In the genomic region with DNA sequence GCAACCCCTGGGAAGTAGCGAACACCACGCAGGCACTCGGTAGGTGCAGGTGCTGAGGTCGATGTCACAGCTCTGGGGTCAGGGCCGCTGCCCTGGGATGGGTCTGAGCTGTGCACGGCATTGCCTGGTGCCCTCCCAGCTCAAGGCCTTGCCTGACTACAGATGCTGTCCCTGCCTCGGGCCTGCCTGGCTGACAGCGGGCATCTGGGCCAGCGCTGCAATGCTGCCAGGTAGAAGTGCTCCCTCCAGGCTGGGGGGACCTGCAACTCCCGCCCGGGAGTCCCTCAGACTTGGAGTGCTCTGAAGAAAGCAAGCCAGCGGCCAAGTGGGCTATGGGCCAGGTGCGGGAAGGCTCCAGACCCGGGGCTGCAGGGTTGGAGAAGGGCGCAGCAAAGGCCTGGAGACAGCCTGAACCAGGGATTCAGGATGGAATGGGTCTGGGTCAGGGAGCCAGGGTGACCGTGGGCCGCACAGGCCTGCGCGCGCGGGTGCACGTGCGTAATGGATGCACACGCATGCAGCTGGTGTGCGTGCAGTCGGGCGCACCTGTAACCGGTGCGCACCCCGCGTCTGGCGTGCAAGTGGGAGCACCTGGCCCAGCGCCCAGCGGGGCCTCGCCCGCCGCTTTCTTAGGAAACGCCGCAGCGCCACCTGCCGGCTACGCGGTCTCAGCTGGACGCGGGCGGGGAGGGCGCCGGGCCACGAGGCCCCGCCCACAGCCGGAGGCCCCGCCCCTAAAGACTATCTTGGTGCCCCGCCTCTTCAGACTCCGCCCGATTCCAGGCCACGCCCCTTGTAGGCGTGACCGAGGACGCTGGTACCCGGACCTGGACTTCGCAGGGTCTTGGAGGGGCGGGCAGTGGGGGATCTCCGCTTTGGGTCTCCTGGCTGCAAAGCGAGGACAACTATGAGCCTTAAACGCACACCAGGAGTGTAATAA, we compare ENCODE assay signal across 1 cellular context.
TF ChIP-seq lines count a peak whose summit lies in the region.

No MANE protein-coding gene starts in this region.

TF ChIP-seq in HepG2, 621 proteins besides CTCF, POLR2A, EP300 and RAD21 (continued from another document and continues in another):
- TF ChIP-seq REPIN1 (CRISPR knock-in tag; IDR thresholded peaks at IDR 0.05; ENCODE audit: borderline replicate concordance, low read depth), result peak; percentile 50; the same call in 1 of the 2 replicates
- no peak for TF ChIP-seq EHMT2 (IDR thresholded peaks at IDR 0.05; ENCODE audit: borderline replicate concordance, low read depth, low read length)
- no peak for TF ChIP-seq GATAD1 (CRISPR knock-in tag; IDR thresholded peaks at IDR 0.05)
- TF ChIP-seq, protein P1, sequence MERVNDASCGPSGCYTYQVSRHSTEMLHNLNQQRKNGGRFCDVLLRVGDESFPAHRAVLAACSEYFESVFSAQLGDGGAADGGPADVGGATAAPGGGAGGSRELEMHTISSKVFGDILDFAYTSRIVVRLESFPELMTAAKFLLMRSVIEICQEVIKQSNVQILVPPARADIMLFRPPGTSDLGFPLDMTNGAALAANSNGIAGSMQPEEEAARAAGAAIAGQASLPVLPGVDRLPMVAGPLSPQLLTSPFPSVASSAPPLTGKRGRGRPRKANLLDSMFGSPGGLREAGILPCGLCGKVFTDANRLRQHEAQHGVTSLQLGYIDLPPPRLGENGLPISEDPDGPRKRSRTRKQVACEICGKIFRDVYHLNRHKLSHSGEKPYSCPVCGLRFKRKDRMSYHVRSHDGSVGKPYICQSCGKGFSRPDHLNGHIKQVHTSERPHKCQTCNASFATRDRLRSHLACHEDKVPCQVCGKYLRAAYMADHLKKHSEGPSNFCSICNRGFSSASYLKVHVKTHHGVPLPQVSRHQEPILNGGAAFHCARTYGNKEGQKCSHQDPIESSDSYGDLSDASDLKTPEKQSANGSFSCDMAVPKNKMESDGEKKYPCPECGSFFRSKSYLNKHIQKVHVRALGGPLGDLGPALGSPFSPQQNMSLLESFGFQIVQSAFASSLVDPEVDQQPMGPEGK (CRISPR knock-in tag; IDR thresholded peaks at IDR 0.05), result peak; percentile 48; the same call in 1 of the 2 replicates
- peak; percentile 59; the same call in 1 of the 2 replicates for TF ChIP-seq ZNF776 (CRISPR knock-in tag; IDR thresholded peaks at IDR 0.05)
- no peak for TF ChIP-seq XBP1 (CRISPR knock-in tag; IDR thresholded peaks at IDR 0.05)
- TF ChIP-seq IRF2 (CRISPR knock-in tag; IDR thresholded peaks at IDR 0.05), result no peak
- no peak for TF ChIP-seq HNRNPL (IDR thresholded peaks at IDR 0.05; ENCODE audit: low read depth, low read length)
- no peak for TF ChIP-seq FOXK2 (IDR thresholded peaks at IDR 0.05)
- TF ChIP-seq DRAP1 (CRISPR knock-in tag; IDR thresholded peaks at IDR 0.05), result peak; percentile 74
- TF ChIP-seq RNF2 (conservative IDR thresholded peaks at IDR 0.05; ENCODE audit: low read depth), result 0 out of 2 replicates have a peak, but pooled peaks have one; percentile 62
- peak; percentile 36; the same call in 1 of the 2 replicates for TF ChIP-seq MED1 (CRISPR knock-in tag; IDR thresholded peaks at IDR 0.05)
- TF ChIP-seq SIN3B (IDR thresholded peaks at IDR 0.05; ENCODE audit: low read length), result no peak
- no peak for TF ChIP-seq HNF1A (IDR thresholded peaks at IDR 0.05; ENCODE audit: low read depth)
- peak; percentile 40; the same call in 1 of the 2 replicates for TF ChIP-seq HNF1A (CRISPR knock-in tag; IDR thresholded peaks at IDR 0.05; ENCODE audit: borderline replicate concordance)
- TF ChIP-seq ZBTB42 (CRISPR knock-in tag; IDR thresholded peaks at IDR 0.05), result no peak
- no peak for TF ChIP-seq ZNF296 (CRISPR knock-in tag; conservative IDR thresholded peaks at IDR 0.05)
- peak; percentile 42; the same call in 1 of the 2 replicates for TF ChIP-seq KDM5B (CRISPR knock-in tag; IDR thresholded peaks at IDR 0.05; ENCODE audit: borderline replicate concordance)
- 0 out of 2 replicates have a peak, but pooled peaks have one; percentile 53 for TF ChIP-seq ZIK1 (CRISPR knock-in tag; IDR thresholded peaks at IDR 0.05; ENCODE audit: borderline replicate concordance, low read depth)
- TF ChIP-seq, protein P2, sequence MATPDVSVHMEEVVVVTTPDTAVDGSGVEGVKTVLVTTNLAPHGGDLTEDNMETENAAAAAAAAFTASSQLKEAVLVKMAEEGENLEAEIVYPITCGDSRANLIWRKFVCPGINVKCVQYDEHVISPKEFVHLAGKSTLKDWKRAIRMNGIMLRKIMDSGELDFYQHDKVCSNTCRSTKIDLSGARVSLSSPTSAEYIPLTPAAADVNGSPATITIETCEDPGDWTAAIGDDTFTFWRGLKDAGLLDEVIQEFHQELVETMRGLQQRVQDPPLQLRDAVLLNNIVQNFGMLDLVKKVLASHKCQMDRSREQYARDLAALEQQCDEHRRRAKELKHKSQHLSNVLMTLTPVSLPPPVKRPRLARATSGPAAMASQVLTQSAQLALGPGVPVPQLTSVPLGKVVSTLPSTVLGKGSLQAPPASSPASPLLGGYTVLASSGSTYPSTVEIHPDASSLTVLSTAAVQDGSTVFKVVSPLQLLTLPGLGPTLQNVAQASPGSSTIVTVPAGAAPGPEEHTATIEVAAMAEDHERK (CRISPR knock-in tag; IDR thresholded peaks at IDR 0.05; ENCODE audit: low read depth), result no peak
- no peak for TF ChIP-seq DNMT1 (CRISPR knock-in tag; IDR thresholded peaks at IDR 0.05)
- no peak for TF ChIP-seq BRCA1 (CRISPR knock-in tag; IDR thresholded peaks at IDR 0.05)
- TF ChIP-seq SAFB2 (CRISPR knock-in tag; IDR thresholded peaks at IDR 0.05; ENCODE audit: borderline replicate concordance, low read depth), result no peak
- no peak for TF ChIP-seq CENPT (CRISPR knock-in tag; IDR thresholded peaks at IDR 0.05; ENCODE audit: low read depth)
- no peak for TF ChIP-seq KDM3A (CRISPR knock-in tag; IDR thresholded peaks at IDR 0.05; ENCODE audit: low read depth)
- peak in 1 of 2 experiments; percentile 36; a peak in 1 of 4 replicates for TF ChIP-seq KLF16 (CRISPR knock-in tag; IDR thresholded peaks at IDR 0.05)
- peak; percentile 90 for TF ChIP-seq STAG1 (CRISPR knock-in tag; IDR thresholded peaks at IDR 0.05)
- TF ChIP-seq ARID4A (CRISPR knock-in tag; IDR thresholded peaks at IDR 0.05; ENCODE audit: borderline replicate concordance), result peak; percentile 42; the same call in 1 of the 2 replicates
- TF ChIP-seq ZNF674 (CRISPR knock-in tag; IDR thresholded peaks at IDR 0.05; ENCODE audit: low read depth), result no peak
- TF ChIP-seq, protein P3, sequence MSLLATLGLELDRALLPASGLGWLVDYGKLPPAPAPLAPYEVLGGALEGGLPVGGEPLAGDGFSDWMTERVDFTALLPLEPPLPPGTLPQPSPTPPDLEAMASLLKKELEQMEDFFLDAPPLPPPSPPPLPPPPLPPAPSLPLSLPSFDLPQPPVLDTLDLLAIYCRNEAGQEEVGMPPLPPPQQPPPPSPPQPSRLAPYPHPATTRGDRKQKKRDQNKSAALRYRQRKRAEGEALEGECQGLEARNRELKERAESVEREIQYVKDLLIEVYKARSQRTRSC (CRISPR knock-in tag; IDR thresholded peaks at IDR 0.05; ENCODE audit: low read depth), result no peak
- no peak for TF ChIP-seq MAFK (conservative IDR thresholded peaks at IDR 0.05 in 1 of 2, IDR thresholded peaks at IDR 0.05 in 1 of 2; ENCODE audit: low read length in 2 of 2)
- TF ChIP-seq POGZ (CRISPR knock-in tag; IDR thresholded peaks at IDR 0.05), result no peak
- 0 out of 2 replicates have a peak, but pooled peaks have one; percentile 39 for TF ChIP-seq HOXA5 (CRISPR knock-in tag; IDR thresholded peaks at IDR 0.05)
- TF ChIP-seq TMF1 (CRISPR knock-in tag; IDR thresholded peaks at IDR 0.05; ENCODE audit: low read depth), result no peak
- TF ChIP-seq EZH2 (conservative IDR thresholded peaks at IDR 0.05; ENCODE audit: low read depth, low read length), result 0 out of 2 replicates have a peak, but pooled peaks have one; percentile 77
- no peak for TF ChIP-seq THAP8 (CRISPR knock-in tag; IDR thresholded peaks at IDR 0.05; ENCODE audit: borderline replicate concordance)
- TF ChIP-seq EEA1 (CRISPR knock-in tag; IDR thresholded peaks at IDR 0.05; ENCODE audit: borderline replicate concordance), result 0 out of 2 replicates have a peak, but pooled peaks have one; percentile 35
- TF ChIP-seq ZNF24 (IDR thresholded peaks at IDR 0.05), result no peak
- TF ChIP-seq PHB2 (IDR thresholded peaks at IDR 0.05; ENCODE audit: partially characterized antibody), result no peak
- peak; percentile 71; the same call in 1 of the 2 replicates for TF ChIP-seq ZNF333 (CRISPR knock-in tag; IDR thresholded peaks at IDR 0.05; ENCODE audit: borderline replicate concordance)
- TF ChIP-seq TCF12 (IDR thresholded peaks at IDR 0.05), result no peak
- TF ChIP-seq TCF12 (CRISPR knock-in tag; IDR thresholded peaks at IDR 0.05), result 0 out of 2 replicates have a peak, but pooled peaks have one; percentile 41
- TF ChIP-seq ZBTB21 (CRISPR knock-in tag; IDR thresholded peaks at IDR 0.05), result no peak
- peak; percentile 46; the same call in 1 of the 2 replicates for TF ChIP-seq HNF1B (CRISPR knock-in tag; IDR thresholded peaks at IDR 0.05)
- TF ChIP-seq HDAC2 (CRISPR knock-in tag; IDR thresholded peaks at IDR 0.05), result no peak
- no peak for TF ChIP-seq ZC3H4 (CRISPR knock-in tag; IDR thresholded peaks at IDR 0.05; ENCODE audit: borderline replicate concordance)
- TF ChIP-seq MATR3 (CRISPR knock-in tag; IDR thresholded peaks at IDR 0.05), result 0 out of 2 replicates have a peak, but pooled peaks have one; percentile 72
- TF ChIP-seq MAZ (IDR thresholded peaks at IDR 0.05; ENCODE audit: borderline replicate concordance, low read depth, low read length), result peak; percentile 74; the same call in 1 of the 2 replicates
- TF ChIP-seq MAZ (CRISPR knock-in tag; IDR thresholded peaks at IDR 0.05; ENCODE audit: low read depth), result peak; percentile 80
